8 cellular contexts compared by ENCODE assay signal in genomic region chr2:714005-714741, GRCh38. TPM values are rescaled to one million over a fixed set of nuclear protein-coding genes. Genes with fewer than 3 reads are reported as not detected.
DNase-seq lines count a peak whose midpoint lies in the region; ATAC-seq, FAIRE-seq and TF ChIP-seq lines count a peak whose summit lies in the region.

No MANE protein-coding gene starts in this region.

- peak; percentile 94 for FAIRE-seq in HTR-8/SVneo (lab: Jason Lieb, UNC)

- ATAC-seq in Right ventricle myocardium inferior (no peak), GM21723 (IDR thresholded peaks at IDR 0.05; ENCODE audit: unreplicated experiment) (peak; percentile 91), left colon (peak; percentile 77)

- H3K9me3 ChIP-seq in cardiac muscle cell (ENCODE audit: low read depth): no peaks in the 10 kb centered on the region

- H3K27me3 ChIP-seq in cardiac muscle cell: peaks cover 11% of the 10 kb centered on the region

- peak; percentile 73 for TF ChIP-seq CTCF in cardiac muscle cell (IDR thresholded peaks at IDR 0.05; ENCODE audit: low read depth, low read length)

- intact Hi-C loops in Right ventricle myocardium inferior (cut with DNase I): loop anchor here (10.0 kb wide), 1 partner anchor 431 kb away; no protein-coding TSS in a partner anchor
- intact Hi-C loops in left colon (cut with DNase I, micrococcal nuclease): no loop called here

- H3K4me3 ChIP-seq in cardiac muscle cell: no peak overlapping the region

- no peaks in the 10 kb centered on the region for H3K36me3 ChIP-seq in cardiac muscle cell

- no peaks in the 10 kb centered on the region for H3K4me1 ChIP-seq in cardiac muscle cell (ENCODE audit: low read depth)

- DNase-seq in cardiac muscle cell (ENCODE audit: low read depth in 1 of 2, low spot score in 1 of 2) (peak; percentile 61 to 77), Right ventricle myocardium inferior (ENCODE audit: missing footprints) (no peak), HTR-8/SVneo (ENCODE audit: insufficient read length, low spot score) (peak; percentile 72), NOMO-1 treated with DMSO at 0.1 percent for 48 hours (lab: John Stamatoyannopoulos, UW; ENCODE audit: unreplicated experiment) (peak; percentile 57), brain pericyte (ENCODE audit: low read depth, low spot score) (peak; percentile 17), left colon (peak; percentile 47 to 71), superior temporal gyrus (ENCODE audit: extremely low spot score) (peak; percentile 71)

- no peak overlapping the region for H3K27ac ChIP-seq in cardiac muscle cell

RNA-seq across cellular contexts. Expression of gene TMEM18, which starts 37.0 kb away (rescaled TPM):
- 25.9 and 42.1 TPM in 2 replicates for total RNA-seq in cardiac muscle cell
- polyA plus RNA-seq in cardiac muscle cell: 30.4 and 38.3 TPM in 2 replicates
- total RNA-seq in Right ventricle myocardium inferior: 10.6 TPM
- 10 to 100 TPM; 17.7 to 19.8 TPM for total RNA-seq in left colon
